ENCODE assay signal across 27 cellular contexts in the genomic region with DNA sequence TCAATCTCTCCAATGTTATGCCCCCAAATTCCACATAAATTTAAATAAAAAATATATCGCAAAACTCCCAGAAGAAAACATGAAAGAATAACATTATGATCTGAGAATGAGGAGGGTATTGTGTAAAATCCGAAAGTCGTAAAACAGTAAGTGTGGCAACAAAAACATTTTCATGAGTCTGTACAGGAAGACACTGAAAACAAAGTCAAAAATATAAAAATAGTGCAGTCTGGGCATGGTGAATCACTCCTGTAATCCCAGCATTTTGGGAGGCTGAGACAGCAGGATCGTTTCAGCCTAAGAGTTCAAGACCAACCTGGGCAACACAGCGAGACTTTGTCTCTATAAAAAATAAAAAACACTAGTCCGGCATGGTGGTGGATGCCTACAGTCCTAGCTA.
"Had no signal": no experiment of that assay in that cellular context is flagged by ENCODE, and none has a peak within 500 bp of the region (broad histone marks: within the 10 kb centered on the region; RNA-seq: fewer than 3 reads in every experiment).

No MANE protein-coding gene starts in this region.

- H3K27me3 Mint-ChIP-seq: activated CD8-positive, alpha-beta memory T cell treated with anti-CD3 and anti-CD28 coated beads, Interleukin-2, amount 10 ng/mL, durations not matched to agents 7 days and 5 days; activated naive CD4-positive, alpha-beta T cell treated with anti-CD3 and anti-CD28 coated beads, Interleukin-2, amount 50 U/mL, for 24 hours; activated naive CD8-positive, alpha-beta T cell treated with anti-CD3 and anti-CD28 coated beads, Interleukin-2, amount 50 U/mL, for 24 hours; natural killer cell treated with Interleukin-12 subunit alpha and Interleukin-12 subunit beta and Interleukin-15 and Interleukin-18, amount 100 ng/mL, for 72 hours had no signal

- H3K4me1 Mint-ChIP-seq: WTC11 had no signal

- H3K27ac ChIP-seq: gastroesophageal sphincter, hepatocyte, left ventricle myocardium inferior, prostate gland, sigmoid colon, spleen, suprapubic skin, tibial nerve had no signal

- H3K4me3 ChIP-seq: gastroesophageal sphincter, hepatocyte, left ventricle myocardium inferior, lung, prostate gland, sigmoid colon, spleen, suprapubic skin, tibial nerve had no signal

- H3K27me3 ChIP-seq: gastroesophageal sphincter, hepatocyte, sigmoid colon, spleen, suprapubic skin, tibial nerve had no signal

- H3K27ac Mint-ChIP-seq: activated CD8-positive, alpha-beta memory T cell treated with anti-CD3 and anti-CD28 coated beads, Interleukin-2, amount 10 ng/mL, durations not matched to agents 7 days and 5 days; activated CD8-positive, alpha-beta T cell treated with anti-CD3 and anti-CD28 coated beads, Interleukin-2, amount 10 ng/mL, durations not matched to agents 7 days and 5 days; activated naive CD4-positive, alpha-beta T cell treated with anti-CD3 and anti-CD28 coated beads, Interleukin-2, amount 50 U/mL, for 24 hours; activated T-helper 2 cell treated with anti-CD3 and anti-CD28 coated beads, Interferon-gamma antibody, Interleukin-2, Interleukin-4, amounts not matched to agents 10 μg/mL and 5 μg/mL and 100 μg/mL, durations not matched to agents 14 hours and 24 hours and 36 hours; WTC11 had no signal

- H3K4me3 Mint-ChIP-seq: activated CD8-positive, alpha-beta memory T cell treated with anti-CD3 and anti-CD28 coated beads, Interleukin-2, amount 10 ng/mL, durations not matched to agents 7 days and 5 days; activated CD8-positive, alpha-beta T cell treated with anti-CD3 and anti-CD28 coated beads, Interleukin-2, amount 10 ng/mL, durations not matched to agents 7 days and 5 days; activated naive CD4-positive, alpha-beta T cell treated with anti-CD3 and anti-CD28 coated beads, Interleukin-2, amount 50 U/mL, for 24 hours; activated naive CD8-positive, alpha-beta T cell treated with anti-CD3 and anti-CD28 coated beads, Interleukin-2, amount 50 U/mL, for 24 hours; natural killer cell treated with Interleukin-12 subunit alpha and Interleukin-12 subunit beta and Interleukin-15 and Interleukin-18, amount 100 ng/mL, for 72 hours; WTC11 had no signal

- H3K9me3 Mint-ChIP-seq: activated naive CD4-positive, alpha-beta T cell treated with anti-CD3 and anti-CD28 coated beads, Interleukin-2, amount 50 U/mL, for 24 hours; activated naive CD8-positive, alpha-beta T cell treated with anti-CD3 and anti-CD28 coated beads, Interleukin-2, amount 50 U/mL, for 24 hours; activated T-helper 2 cell treated with anti-CD3 and anti-CD28 coated beads, Interferon-gamma antibody, Interleukin-2, Interleukin-4, amounts not matched to agents 10 μg/mL and 5 μg/mL and 100 μg/mL, durations not matched to agents 14 hours and 24 hours and 36 hours; natural killer cell treated with Interleukin-12 subunit alpha and Interleukin-12 subunit beta and Interleukin-15 and Interleukin-18, amount 100 ng/mL, for 72 hours; WTC11 had no signal

- DNase-seq: activated CD4-positive, alpha-beta T cell treated with anti-CD3 and anti-CD28 coated beads for 1 hour; activated CD8-positive, alpha-beta memory T cell treated with anti-CD3 and anti-CD28 coated beads, Interleukin-2, amount 10 ng/mL, durations not matched to agents 7 days and 5 days; activated CD8-positive, alpha-beta T cell treated with anti-CD3 and anti-CD28 coated beads, Interleukin-2, amount 10 ng/mL, durations not matched to agents 7 days and 5 days; activated naive CD8-positive, alpha-beta T cell treated with anti-CD3 and anti-CD28 coated beads, Interleukin-2, amount 50 U/mL, for 24 hours; activated T-cell treated with anti-CD3 and anti-CD28 coated beads, Interleukin-2, amount 50 U/mL, for 48 hours; amygdala; caudate nucleus; effector CD4-positive, alpha-beta T cell; erythroblast; islet precursor cell; left ventricle myocardium inferior; mesendoderm; retina; sigmoid colon; spleen; stimulated activated naive CD4-positive, alpha-beta T cell; T-helper 2 cell had no signal

- ATAC-seq: activated CD8-positive, alpha-beta memory T cell treated with anti-CD3 and anti-CD28 coated beads, Interleukin-2, amount 10 ng/mL, durations not matched to agents 7 days and 5 days; activated CD8-positive, alpha-beta T cell treated with anti-CD3 and anti-CD28 coated beads, Interleukin-2, amount 10 ng/mL, durations not matched to agents 7 days and 5 days; activated naive CD8-positive, alpha-beta T cell treated with anti-CD3 and anti-CD28 coated beads, Interleukin-2, amount 50 U/mL, for 24 hours; gastroesophageal sphincter; natural killer cell treated with Interleukin-12 subunit alpha and Interleukin-12 subunit beta and Interleukin-15 and Interleukin-18, amount 100 ng/mL, for 72 hours; WTC11 had no signal

- H3K9me3 ChIP-seq: gastroesophageal sphincter, left ventricle myocardium inferior, prostate gland, sigmoid colon, spleen, suprapubic skin, tibial nerve had no signal
